28 cellular contexts compared by ENCODE assay signal in genomic region chr13:29805994-29806748, GRCh38. TPM values are rescaled to one million over a fixed set of nuclear protein-coding genes. Genes with fewer than 3 reads are reported as not detected.
DNase-seq lines count a peak whose midpoint lies in the region; ATAC-seq lines count a peak whose summit lies in the region.
"Had no signal": no experiment of that assay in that cellular context is flagged by ENCODE, and none has a peak within 500 bp of the region (broad histone marks: within the 10 kb centered on the region; RNA-seq: fewer than 3 reads in every experiment).

No MANE protein-coding gene starts in this region.

- no peak overlapping the region for H3K23ac ChIP-seq in trophoblast cell (ENCODE audit: low read length)

- H3K4me3 ChIP-seq in trophoblast cell (ENCODE audit: low read depth, low read length) = no peak overlapping the region
- H3K4me3 ChIP-seq: adrenal gland; BLaER1 treated with 17β-estradiol and CSF1 and Interleukin-3, amounts not matched to agents 10 nM and 100 nM; sigmoid colon; thyroid gland; vagina had no signal

- H4K12ac ChIP-seq in trophoblast cell (ENCODE audit: low read depth, low read length) = no peak overlapping the region

- no peaks in the 10 kb centered on the region for H3K36me3 Mint-ChIP-seq in activated naive CD4-positive, alpha-beta T cell treated with anti-CD3 and anti-CD28 coated beads, Interleukin-2, amount 10 ng/mL, durations not matched to agents 7 days and 5 days
- H3K36me3 Mint-ChIP-seq: immature natural killer cell had no signal

- WGBS in trophoblast cell (ENCODE audit: extremely low coverage, insufficient coverage, insufficient read length) = no CpG with 5 or more reads among the region's 6 CpGs

- H2AFZ ChIP-seq in trophoblast cell (ENCODE audit: insufficient read depth, low read length, poor library complexity) = no peak overlapping the region

- peaks cover 6 to 13% of the 10 kb centered on the region in 2 experiments for H3K4me1 ChIP-seq in trophoblast cell (ENCODE audit: control insufficient read depth in 1 of 2, insufficient read depth in 2 of 2, low read length in 2 of 2)

- H3K27me3 ChIP-seq in trophoblast cell (ENCODE audit: insufficient read depth, low read length) = no peaks in the 10 kb centered on the region
- H3K27me3 ChIP-seq: adrenal gland; BLaER1 treated with 17β-estradiol and CSF1 and Interleukin-3, amounts not matched to agents 10 nM and 100 nM; sigmoid colon; thyroid gland; vagina had no signal

- H2BK120ac ChIP-seq in trophoblast cell (ENCODE audit: insufficient read depth, low read length, poor library complexity) = no peak overlapping the region

- H3K27ac ChIP-seq in trophoblast cell (ENCODE audit: low read depth, low read length) = no peak overlapping the region
- H3K27ac ChIP-seq: adrenal gland; BLaER1 treated with 17β-estradiol and CSF1 and Interleukin-3, amounts not matched to agents 10 nM and 100 nM; epithelial cell of prostate; sigmoid colon; thyroid gland; vagina had no signal

- H3K4me2 ChIP-seq in trophoblast cell (ENCODE audit: low read length) = no peak overlapping the region
- H3K4me2 ChIP-seq: BLaER1 treated with 17β-estradiol and CSF1 and Interleukin-3, amounts not matched to agents 10 nM and 100 nM had no signal

- no peak overlapping the region for H3K27ac Mint-ChIP-seq in activated naive CD4-positive, alpha-beta T cell treated with anti-CD3 and anti-CD28 coated beads, Interleukin-2, amount 10 ng/mL, durations not matched to agents 7 days and 5 days
- H3K27ac Mint-ChIP-seq: immature natural killer cell, nephron had no signal

- H3K4me1 Mint-ChIP-seq in activated naive CD4-positive, alpha-beta T cell treated with anti-CD3 and anti-CD28 coated beads, Interleukin-2, amount 10 ng/mL, durations not matched to agents 7 days and 5 days = no peaks in the 10 kb centered on the region

- no peak overlapping the region for H3K18ac ChIP-seq in trophoblast cell (ENCODE audit: low read length)

- H3K9ac ChIP-seq in trophoblast cell (ENCODE audit: low read length) = no peak overlapping the region
- H3K9ac ChIP-seq: BLaER1 treated with 17β-estradiol and CSF1 and Interleukin-3, amounts not matched to agents 10 nM and 100 nM had no signal

- H3K4me3 Mint-ChIP-seq in activated naive CD4-positive, alpha-beta T cell treated with anti-CD3 and anti-CD28 coated beads, Interleukin-2, amount 10 ng/mL, durations not matched to agents 7 days and 5 days = no peak overlapping the region
- H3K4me3 Mint-ChIP-seq: nephron had no signal

- H3K36me3 ChIP-seq in trophoblast cell (ENCODE audit: control insufficient read depth in 1 of 2, insufficient read depth in 2 of 2, low read length in 2 of 2) = no peaks in the 10 kb centered on the region
- H3K36me3 ChIP-seq: adrenal gland; BLaER1 treated with 17β-estradiol and CSF1 and Interleukin-3, amounts not matched to agents 10 nM and 100 nM; sigmoid colon; thyroid gland; vagina had no signal

- H3K14ac ChIP-seq in trophoblast cell (ENCODE audit: low read length) = no peak overlapping the region

- no peak overlapping the region for H2AK5ac ChIP-seq in trophoblast cell (ENCODE audit: low read length)

- CTCF ChIA-PET in activated naive CD4-positive, alpha-beta T cell treated with anti-CD3 and anti-CD28 coated beads, Interleukin-2, amount 10 ng/mL, durations not matched to agents 7 days and 5 days (lab: Charles Lee) = no interaction called here

- H3K4ac ChIP-seq in trophoblast cell (ENCODE audit: low read depth, low read length) = peak overlapping the region; percentile 95

- H3K27me3 Mint-ChIP-seq in activated naive CD4-positive, alpha-beta T cell treated with anti-CD3 and anti-CD28 coated beads, Interleukin-2, amount 10 ng/mL, durations not matched to agents 7 days and 5 days = no peaks in the 10 kb centered on the region

- no peak overlapping the region for H2BK12ac ChIP-seq in trophoblast cell (ENCODE audit: low read length)

- H3K79me2 ChIP-seq in trophoblast cell (ENCODE audit: control insufficient read depth, insufficient read depth, low read length, poor library complexity) = peaks cover 4% of the 10 kb centered on the region

- peak; percentile 50 for ATAC-seq in GM19463 (IDR thresholded peaks at IDR 0.05; ENCODE audit: unreplicated experiment)
- ATAC-seq in HG03571 (IDR thresholded peaks at IDR 0.05; ENCODE audit: unreplicated experiment) = peak; percentile 55

- no peak overlapping the region for H4K91ac ChIP-seq in trophoblast cell (ENCODE audit: low read depth, low read length)

- H2BK5ac ChIP-seq in trophoblast cell (ENCODE audit: low read depth, low read length, poor library complexity) = no peak overlapping the region

- H3K9me3 ChIP-seq in trophoblast cell (ENCODE audit: insufficient read depth, low read depth, low read length) = no peaks in the 10 kb centered on the region
- H3K9me3 ChIP-seq: adrenal gland, sigmoid colon, thyroid gland, vagina had no signal

- no peaks in the 10 kb centered on the region for H3K79me1 ChIP-seq in trophoblast cell (ENCODE audit: low read length)

- peak; percentile 27 for DNase-seq in activated naive CD4-positive, alpha-beta T cell treated with Interleukin-2 at 50 U/mL for 16 hours
- no peak for DNase-seq in activated naive CD4-positive, alpha-beta T cell treated with anti-CD3 and anti-CD28 coated beads, Interleukin-2, amount 10 ng/mL, durations not matched to agents 7 days and 5 days
- DNase-seq in trophoblast cell (no peak), NCI-H82 treated with DMSO at 0.1 percent for 48 hours (lab: John Stamatoyannopoulos, UW; ENCODE audit: unreplicated experiment) (no peak), NCI-H1092 treated with DMSO at 0.1 percent for 48 hours (lab: John Stamatoyannopoulos, UW) (no peak)
- DNase-seq: activated CD4-positive, alpha-beta T cell treated with anti-CD3 and anti-CD28 coated beads for 1 hour; activated effector memory CD4-positive, alpha-beta T cell treated with Interleukin-2 at 50 U/mL for 16 hours; adrenal gland; central memory CD4-positive, alpha-beta T cell; cortex of kidney; DMS153; effector memory CD4-positive, alpha-beta T cell; immature natural killer cell; IMR-90; NCI-H146; NCI-H2107; NCI-H345; NCI-H748 treated with DMSO at 0.1 percent for 48 hours; SHP77 treated with DMSO at 0.1 percent for 48 hours; sigmoid colon; stimulated activated CD4-positive, alpha-beta T cell treated with anti-CD3 and anti-CD28 coated beads, Interleukin-12 subunit alpha, Interleukin-12 subunit beta, amount 100 ng/mL, for 4 hours; thyroid gland had no signal

- no peak overlapping the region for H4K8ac ChIP-seq in trophoblast cell (ENCODE audit: low read depth, low read length)

- no peaks in the 10 kb centered on the region for H3K9me3 Mint-ChIP-seq in activated naive CD4-positive, alpha-beta T cell treated with anti-CD3 and anti-CD28 coated beads, Interleukin-2, amount 10 ng/mL, durations not matched to agents 7 days and 5 days
- H3K9me3 Mint-ChIP-seq: immature natural killer cell, nephron had no signal

RNA-seq across cellular contexts. Expression of gene UBL3, which starts 44.2 kb away (rescaled TPM):
- polyA plus RNA-seq in trophoblast cell (2013) = 59.8 and 60.3 TPM in 2 replicates
